In the genomic region with DNA sequence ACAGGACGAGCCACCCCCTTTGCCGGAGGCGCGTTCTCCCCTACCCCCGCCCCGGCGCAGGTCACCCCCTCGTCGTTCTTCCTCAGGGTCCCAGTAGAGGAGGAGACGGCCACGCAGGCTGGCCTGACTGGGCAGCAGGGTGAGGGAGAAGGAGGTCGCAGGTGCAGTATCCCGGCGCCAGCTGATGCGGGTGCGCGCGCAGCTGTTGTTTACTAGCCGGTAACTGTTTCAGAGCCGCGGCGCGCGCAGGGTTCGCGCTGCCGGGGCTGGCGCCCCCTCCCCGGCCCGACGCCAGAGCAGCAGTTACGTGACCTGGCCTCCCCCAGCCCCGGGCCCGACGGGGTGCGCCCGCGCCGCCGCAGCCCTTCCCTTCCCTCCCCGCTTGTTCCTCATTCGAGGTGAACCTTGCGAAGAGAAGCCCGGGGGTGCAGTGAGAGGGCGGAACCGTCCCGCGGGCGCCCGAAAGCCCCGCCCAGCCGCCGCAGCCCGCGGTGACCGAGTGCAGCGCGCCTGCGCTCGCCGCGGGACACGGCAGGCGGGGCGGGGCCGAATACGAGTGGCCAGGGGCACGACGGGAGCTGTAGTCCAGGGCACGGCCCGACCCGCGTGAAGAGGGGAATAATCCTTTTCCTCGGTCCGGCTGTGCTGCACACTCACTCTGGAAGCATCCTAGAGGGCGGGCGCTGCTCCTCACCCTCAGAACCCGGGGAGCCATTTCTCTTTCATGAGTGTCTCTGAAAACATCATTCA, we compare ENCODE assay signal across 8 cellular contexts. TPM values are rescaled to one million over a fixed set of nuclear protein-coding genes. Genes with fewer than 3 reads are reported as not detected.
A peak's percentile ranks its signal among the peaks of the same experiment; 100 is the strongest.
DNase-seq lines count a peak whose midpoint lies in the region; ATAC-seq and TF ChIP-seq lines count a peak whose summit lies in the region.

A gene (minus strand): TSS at position 225 of the 750 bp plus-strand sequence. CDS start 1,101 bp downstream, outside the sequence.

- no peaks in the 10 kb centered on the region for H3K27me3 ChIP-seq in AG04450 (ENCODE audit: control insufficient read depth, insufficient read depth, low read length)

- H3K4me3 ChIP-seq in AG04450 (ENCODE audit: low read depth, low read length), result peak within 1 kb of the TSS; percentile 92

- peak within 1 kb of the TSS; percentile 24 for H3K27ac ChIP-seq in AG04450 (ENCODE audit: low read depth, low read length)

- no peak for TF ChIP-seq CTCF in AG04450 (IDR thresholded peaks at IDR 0.05; ENCODE audit: low read depth, low read length)

- ATAC-seq in GM18907 (IDR thresholded peaks at IDR 0.05; ENCODE audit: unreplicated experiment) (peak; percentile 82), HG03139 (IDR thresholded peaks at IDR 0.05; ENCODE audit: unreplicated experiment) (peak; percentile 65)

- CTCF ChIA-PET in AG04450 (lab: Charles Lee), result interaction anchor here (1.1 to 2.1 kb wide), 3 partner anchors 10 to 228 kb away, joined by 3 to 6 read pairs (median 5); no protein-coding TSS in a partner anchor

- DNase-seq in AG04450 (ENCODE audit: low read depth, low spot score) (peak; percentile 82), NCI-H345 treated with DMSO at 0.1 percent for 48 hours (lab: John Stamatoyannopoulos, UW; ENCODE audit: unreplicated experiment) (peak; percentile 73), islet precursor cell (peak; percentile 97)
- peak; percentile 79 for DNase-seq in activated CD4-positive, CD25-positive, alpha-beta regulatory T cell treated with anti-CD3 and anti-CD28 coated beads, Interleukin-2, amount 50 U/mL, for 16 hours (ENCODE audit: low read depth, low spot score)
- peak; percentile 91 for DNase-seq in central memory CD4-positive, alpha-beta T cell
- peak; percentile 90 for DNase-seq in stimulated activated CD4-positive, alpha-beta T cell treated with anti-CD3 and anti-CD28 coated beads, Interleukin-12 subunit alpha, Interleukin-12 subunit beta, amount 100 ng/mL, for 4 hours

- no peaks in the 10 kb centered on the region; the same call in 1 of the 2 replicates for H3K9me3 ChIP-seq in AG04450 (ENCODE audit: control insufficient read depth, insufficient read depth, low read length)

- POLR2A ChIA-PET in AG04450 (lab: Yijun Ruan, JAX), result interaction anchor here (0.6 to 1.7 kb wide), 6 partner anchors 19 to 269 kb away, joined by 3 to 9 read pairs (median 3); a partner anchor contains a TSS

RNA-seq across cellular contexts. Expression of the gene that starts here (rescaled TPM):
- 16.0 and 19.1 TPM in 2 replicates for polyA plus RNA-seq in AG04450 (2011; rRNA removed)
- 33.2 and 39.5 TPM in 2 replicates for polyA minus RNA-seq in AG04450 (2011; rRNA and poly(A)+ RNA removed)

Comparison
In these comparisons a context has a peak if more than half of its experiments do, and no peak if none do; other contexts are left out.
1. Peak in every context shown above with its lines: DNase-seq, ATAC-seq, H3K4me3 ChIP-seq and H3K27ac ChIP-seq.